In genomic region chr19:49780861-49781260, GRCh38 we compare ENCODE assay signal across 22 cellular contexts. TPM values are rescaled to one million over a fixed set of nuclear protein-coding genes. Genes with fewer than 3 reads are reported as not detected.
DNase-seq lines count a peak whose midpoint lies in the region; ATAC-seq and TF ChIP-seq lines count a peak whose summit lies in the region.
"Had no signal": no experiment of that assay in that cellular context is flagged by ENCODE, and none has a peak within 500 bp of the region (broad histone marks: within the 10 kb centered on the region; RNA-seq: fewer than 3 reads in every experiment).

No MANE protein-coding gene starts in this region.

- no peak overlapping the region for H2BK12ac ChIP-seq in H9 (ENCODE audit: insufficient read length, low read depth, low read length)

- no peak overlapping the region for H3K56ac ChIP-seq in H9 (ENCODE audit: insufficient read length, low read depth, low read length)

- H2AFZ ChIP-seq in H9 (ENCODE audit: low read length): no peak overlapping the region
- H2AFZ ChIP-seq in osteoblast (ENCODE audit: low read length): no peak overlapping the region

- TF ChIP-seq CTCF in H9 (conservative IDR thresholded peaks at IDR 0.05): no peak
- no peak for TF ChIP-seq CTCF in glutamatergic neuron (IDR thresholded peaks at IDR 0.05; ENCODE audit: partially characterized antibody, unreplicated experiment)
- no peak for TF ChIP-seq CTCF in osteoblast (IDR thresholded peaks at IDR 0.05; ENCODE audit: extremely low read depth, low read depth, low read length)

- peaks cover 16% of the 10 kb centered on the region for H3K4me1 Mint-ChIP-seq in activated T-cell treated with anti-CD3 and anti-CD28 coated beads, Interleukin-2, amount 50 U/mL, for 72 hours (ENCODE audit: low read depth)
- H3K4me1 Mint-ChIP-seq in activated T-cell treated with anti-CD3 and anti-CD28 coated beads, Interleukin-2, amount 50 U/mL, for 4 hours (ENCODE audit: low read depth): peaks cover 17% of the 10 kb centered on the region
- H3K4me1 Mint-ChIP-seq in H9 (peaks cover 5 to 13% of the 10 kb centered on the region in 2 experiments; a peak in 3 of 4 replicates), glutamatergic neuron (ENCODE audit: low read depth, unreplicated experiment) (peaks cover 3% of the 10 kb centered on the region)

- no peaks in the 10 kb centered on the region for H3K23me2 ChIP-seq in H9 (ENCODE audit: insufficient read length, low read depth, low read length, poor library complexity, severe bottlenecking)

- H2BK15ac ChIP-seq in H9 (ENCODE audit: low read depth, low read length): no peak overlapping the region

- no peak overlapping the region for H3K18ac ChIP-seq in H9 (ENCODE audit: insufficient read length, low read depth, low read length)

- no peak overlapping the region for H2BK5ac ChIP-seq in H9 (ENCODE audit: insufficient read length, low read length)

- no peak overlapping the region for H2BK120ac ChIP-seq in H9 (ENCODE audit: low read depth, low read length, poor library complexity, severe bottlenecking)

- H3K23ac ChIP-seq in H9 (ENCODE audit: insufficient read length, low read depth, low read length): no peak overlapping the region

- H4K5ac ChIP-seq in H9 (ENCODE audit: insufficient read length, low read depth, low read length): no peak overlapping the region

- no peaks in the 10 kb centered on the region for H3K27me3 Mint-ChIP-seq in activated T-cell treated with anti-CD3 and anti-CD28 coated beads, Interleukin-2, amount 50 U/mL, for 72 hours (ENCODE audit: low read depth)
- H3K27me3 Mint-ChIP-seq in activated T-cell treated with anti-CD3 and anti-CD28 coated beads, Interleukin-2, amount 50 U/mL, for 4 hours (ENCODE audit: low read depth): no peaks in the 10 kb centered on the region
- H3K27me3 Mint-ChIP-seq in H9 (ENCODE audit: low read depth) (no peaks in the 10 kb centered on the region), glutamatergic neuron (ENCODE audit: unreplicated experiment) (peaks cover 9% of the 10 kb centered on the region)

- no peak overlapping the region for H3K4me3 ChIP-seq in osteoblast (ENCODE audit: insufficient read depth, low read length)
- H3K4me3 ChIP-seq: heart right ventricle had no signal

- H3K27ac Mint-ChIP-seq in activated T-cell treated with anti-CD3 and anti-CD28 coated beads, Interleukin-2, amount 50 U/mL, for 72 hours: peak overlapping the region; percentile 42
- peak overlapping the region; percentile 63 to 92 (median 78); a peak in 5 of 7 replicates for H3K27ac Mint-ChIP-seq in H9
- H3K27ac Mint-ChIP-seq in glutamatergic neuron (ENCODE audit: unreplicated experiment): peak overlapping the region; percentile 46

- H4K20me1 ChIP-seq in H9 (ENCODE audit: control insufficient read depth, insufficient read depth, insufficient read length): no peaks in the 10 kb centered on the region
- H4K20me1 ChIP-seq in osteoblast (ENCODE audit: insufficient read depth, low read length): peaks cover 32% of the 10 kb centered on the region

- DNase-seq in activated T-cell treated with anti-CD3 and anti-CD28 coated beads, Interleukin-2, amount 50 U/mL, for 72 hours: no peak
- DNase-seq in activated T-cell treated with anti-CD3 and anti-CD28 coated beads, Interleukin-2, amount 50 U/mL, for 4 hours: no peak
- no peak for DNase-seq in H9
- DNase-seq in glutamatergic neuron: no peak
- peak; percentile 67 for DNase-seq in osteoblast (ENCODE audit: insufficient read length, low spot score, missing footprints)
- DNase-seq in NCI-H128 (lab: John Stamatoyannopoulos, UW; ENCODE audit: unreplicated experiment): no peak
- no peak for DNase-seq in inferior parietal cortex (ENCODE audit: extremely low spot score)
- DNase-seq: activated CD8-positive, alpha-beta memory T cell treated with anti-CD3 and anti-CD28 coated beads, Interleukin-2, amount 50 U/mL, for 4 hours; caudate nucleus; COR-L47; effector CD8-positive, alpha-beta T cell; heart right ventricle; kidney glomerular epithelial cell; midbrain; NCI-H1048; NCI-H526 treated with DMSO at 0.1 percent for 48 hours; OCI-M1; SIG-M5; stimulated activated CD4-positive, alpha-beta T cell treated with anti-CD3 and anti-CD28 coated beads, Interleukin-2, amount 100 ng/mL, for 24 hours; substantia nigra had no signal

- H3K4ac ChIP-seq in H9 (ENCODE audit: low read depth, low read length): no peak overlapping the region

- H3K79me1 ChIP-seq in H9 (ENCODE audit: insufficient read depth, low read depth, low read length, poor library complexity, severe bottlenecking): peaks cover 5% of the 10 kb centered on the region

- H3K4me1 ChIP-seq in H9 (ENCODE audit: insufficient read depth, low read length) (no peaks in the 10 kb centered on the region), osteoblast (ENCODE audit: insufficient read depth, low read length) (no peaks in the 10 kb centered on the region)

- no peak overlapping the region for H3K9ac ChIP-seq in H9 (ENCODE audit: extremely low read depth, insufficient read length, low read length)

- no peak overlapping the region for H3T11ph ChIP-seq in H9 (ENCODE audit: low read length)

- no peak overlapping the region for H3K4me2 ChIP-seq in H9 (ENCODE audit: insufficient read depth, insufficient read length, low read length)
- no peak overlapping the region for H3K4me2 ChIP-seq in osteoblast (ENCODE audit: insufficient read depth, low read length)

- WGBS in H9 (ENCODE audit: extremely low coverage, insufficient read length, low lambda C conversion rate): no CpG with 5 or more reads among the region's 8 CpGs

- no peak overlapping the region for H2AK5ac ChIP-seq in H9 (ENCODE audit: insufficient read length, low read length)

- no peaks in the 10 kb centered on the region for H3K27me3 ChIP-seq in H9 (ENCODE audit: insufficient read depth, low read length)
- no peaks in the 10 kb centered on the region for H3K27me3 ChIP-seq in osteoblast (ENCODE audit: insufficient read depth, low read length)
- H3K27me3 ChIP-seq: heart right ventricle had no signal

- no peaks in the 10 kb centered on the region for H3K9me3 Mint-ChIP-seq in activated T-cell treated with anti-CD3 and anti-CD28 coated beads, Interleukin-2, amount 50 U/mL, for 72 hours
- no peaks in the 10 kb centered on the region for H3K9me3 Mint-ChIP-seq in activated T-cell treated with anti-CD3 and anti-CD28 coated beads, Interleukin-2, amount 50 U/mL, for 4 hours
- H3K9me3 Mint-ChIP-seq in H9: no peaks in the 10 kb centered on the region
- H3K9me3 Mint-ChIP-seq in glutamatergic neuron (ENCODE audit: unreplicated experiment): peaks cover 9% of the 10 kb centered on the region

- H3K36me3 ChIP-seq in osteoblast (ENCODE audit: insufficient read depth, low read length): peaks cover 33% of the 10 kb centered on the region

- H3K27ac ChIP-seq in H9 (ENCODE audit: insufficient read length, low read depth, low read length) (no peak overlapping the region), osteoblast (ENCODE audit: low read depth, low read length) (no peak overlapping the region)

- H3K79me2 ChIP-seq in H9 (ENCODE audit: insufficient read depth, low read length): peaks cover 4% of the 10 kb centered on the region; the same call in 1 of the 2 replicates
- peaks cover 51% of the 10 kb centered on the region for H3K79me2 ChIP-seq in osteoblast (ENCODE audit: insufficient read depth, low read length)

- peaks cover 7 to 13% of the 10 kb centered on the region in 2 donors for H3K36me3 Mint-ChIP-seq in activated T-cell treated with anti-CD3 and anti-CD28 coated beads, Interleukin-2, amount 50 U/mL, for 72 hours (ENCODE audit: insufficient read depth in 2 of 2)
- H3K36me3 Mint-ChIP-seq in activated T-cell treated with anti-CD3 and anti-CD28 coated beads, Interleukin-2, amount 50 U/mL, for 4 hours (ENCODE audit: insufficient read depth): peaks cover 25% of the 10 kb centered on the region
- H3K36me3 Mint-ChIP-seq in H9 (ENCODE audit: insufficient read depth in 1 of 3, low read depth in 3 of 3) (peaks cover 18 to 33% (median 32%) of the 10 kb centered on the region in 3 experiments), glutamatergic neuron (ENCODE audit: unreplicated experiment) (peaks cover 13% of the 10 kb centered on the region)

- H3K4me3 Mint-ChIP-seq in activated T-cell treated with anti-CD3 and anti-CD28 coated beads, Interleukin-2, amount 50 U/mL, for 72 hours: no peak overlapping the region
- no peak overlapping the region for H3K4me3 Mint-ChIP-seq in activated T-cell treated with anti-CD3 and anti-CD28 coated beads, Interleukin-2, amount 50 U/mL, for 4 hours
- H3K4me3 Mint-ChIP-seq in H9: no peak overlapping the region
- peak overlapping the region; percentile 4 for H3K4me3 Mint-ChIP-seq in glutamatergic neuron (ENCODE audit: unreplicated experiment)

- no peak overlapping the region for H4K91ac ChIP-seq in H9 (ENCODE audit: insufficient read length, low read depth, low read length)

- no peak overlapping the region for H3K14ac ChIP-seq in H9 (ENCODE audit: insufficient read depth, low read length)

- H3K9me3 ChIP-seq in H9 (ENCODE audit: control insufficient read depth, low read depth, low read length): no peaks in the 10 kb centered on the region
- no peaks in the 10 kb centered on the region for H3K9me3 ChIP-seq in osteoblast (ENCODE audit: low read depth, low read length)
- H3K9me3 ChIP-seq: heart right ventricle had no signal

- no peak overlapping the region for H4K8ac ChIP-seq in H9 (replicated peaks; ENCODE audit: insufficient read length, low read depth, low read length)

- no peak overlapping the region for H2BK20ac ChIP-seq in H9 (ENCODE audit: low read depth, low read length, poor library complexity, severe bottlenecking)

- ATAC-seq in activated T-cell treated with anti-CD3 and anti-CD28 coated beads, Interleukin-2, amount 50 U/mL, for 72 hours (replicated peaks in 1 of 2): no peak
- ATAC-seq in activated T-cell treated with anti-CD3 and anti-CD28 coated beads, Interleukin-2, amount 50 U/mL, for 4 hours: no peak
- ATAC-seq in HG03159 (IDR thresholded peaks at IDR 0.05; ENCODE audit: unreplicated experiment): no peak
- ATAC-seq: activated CD4-positive, CD25-positive, alpha-beta regulatory T cell treated with anti-CD3 and anti-CD28 coated beads, Interleukin-2, amount 50 U/mL, for 24 hours had no signal

RNA-seq across cellular contexts. Expression of gene AP2A1, which starts 14.1 kb away (rescaled TPM):
- 10 to 100 TPM; 74.5 to 75.8 TPM for total RNA-seq in activated T-cell treated with anti-CD3 and anti-CD28 coated beads, Interleukin-2, amount 50 U/mL, for 72 hours
- total RNA-seq in activated T-cell treated with anti-CD3 and anti-CD28 coated beads, Interleukin-2, amount 50 U/mL, for 4 hours: 10 to 100 TPM; 63.6 to 73.6 (median 71.5) TPM
- total RNA-seq in H9 (2021) (108 and 109 TPM in 2 replicates), glutamatergic neuron (ENCODE audit: unreplicated experiment) (175 TPM), osteoblast (93.1 and 98.1 TPM in 2 replicates)

RNA-seq across cellular contexts. Expression of gene TSKS, which starts 17.8 kb away (rescaled TPM):
- total RNA-seq in activated T-cell treated with anti-CD3 and anti-CD28 coated beads, Interleukin-2, amount 50 U/mL, for 72 hours: 1 to 10 TPM in 1 of 2 donors, under 1 TPM in 1; 0.19 to 2.4 TPM
- 1 to 10 TPM in 1 of 3 donors, under 1 TPM in 1, not detected in 1; 0.40 to 1.2 TPM for total RNA-seq in activated T-cell treated with anti-CD3 and anti-CD28 coated beads, Interleukin-2, amount 50 U/mL, for 4 hours
- total RNA-seq in H9 (2021) (0.28 and 0.37 TPM in 2 replicates), glutamatergic neuron (ENCODE audit: unreplicated experiment) (not detected), osteoblast (not detected in 2 replicates)

RNA-seq across cellular contexts. Expression of gene FUZ, which starts 32.2 kb away (rescaled TPM):
- 10 to 100 TPM; 24.7 to 37.3 TPM for total RNA-seq in activated T-cell treated with anti-CD3 and anti-CD28 coated beads, Interleukin-2, amount 50 U/mL, for 72 hours
- total RNA-seq in activated T-cell treated with anti-CD3 and anti-CD28 coated beads, Interleukin-2, amount 50 U/mL, for 4 hours: 10 to 100 TPM; 15.6 to 19.9 (median 18.5) TPM
- total RNA-seq in H9 (2021): 25.1 and 29.7 TPM in 2 replicates
- total RNA-seq in glutamatergic neuron (ENCODE audit: unreplicated experiment): 13.6 TPM
- 18.6 and 29.7 TPM in 2 replicates for total RNA-seq in osteoblast

RNA-seq across cellular contexts. Expression of gene MED25, which starts 37.2 kb away (rescaled TPM):
- 10 to 100 TPM; 47.0 to 50.2 TPM for total RNA-seq in activated T-cell treated with anti-CD3 and anti-CD28 coated beads, Interleukin-2, amount 50 U/mL, for 72 hours
- total RNA-seq in activated T-cell treated with anti-CD3 and anti-CD28 coated beads, Interleukin-2, amount 50 U/mL, for 4 hours: 10 to 100 TPM; 44.1 to 51.0 (median 47.2) TPM
- 76.7 and 77.5 TPM in 2 replicates for total RNA-seq in H9 (2021)
- 51.0 TPM for total RNA-seq in glutamatergic neuron (ENCODE audit: unreplicated experiment)
- 19.5 and 20.9 TPM in 2 replicates for total RNA-seq in osteoblast
